ENCODE assay signal across 9 cellular contexts in genomic region chr11:61567286-61568061, GRCh38. TPM values are rescaled to one million over a fixed set of nuclear protein-coding genes. Genes with fewer than 3 reads are reported as not detected.
DNase-seq lines count a peak whose midpoint lies in the region; ATAC-seq and TF ChIP-seq lines count a peak whose summit lies in the region.
"Had no signal": no experiment of that assay in that cellular context is flagged by ENCODE, and none has a peak within 500 bp of the region (broad histone marks: within the 10 kb centered on the region; RNA-seq: fewer than 3 reads in every experiment).

No MANE protein-coding gene starts in this region.

- H3K36me3 ChIP-seq in RWPE2 (ENCODE audit: low read depth) = no peaks in the 10 kb centered on the region
- no peaks in the 10 kb centered on the region for H3K36me3 ChIP-seq in osteoblast (ENCODE audit: insufficient read depth, low read length)
- no peaks in the 10 kb centered on the region for H3K36me3 ChIP-seq in transverse colon
- H3K36me3 ChIP-seq: BLaER1 had no signal

- TF ChIP-seq CTCF in RWPE2 (IDR thresholded peaks at IDR 0.05; ENCODE audit: poor library complexity, severe bottlenecking) = peak; percentile 56
- peak; percentile 59 for TF ChIP-seq CTCF in osteoblast (IDR thresholded peaks at IDR 0.05; ENCODE audit: extremely low read depth, low read depth, low read length)
- TF ChIP-seq CTCF in transverse colon (IDR thresholded peaks at IDR 0.05) = peak in 4 of 5 experiments; percentile 51 to 77 (median 61)

- H3K79me2 ChIP-seq in osteoblast (ENCODE audit: insufficient read depth, low read length) = no peaks in the 10 kb centered on the region

- no peak for TF ChIP-seq POLR2A in transverse colon (IDR thresholded peaks at IDR 0.05)

- H3K9me3 ChIP-seq in RWPE2 (ENCODE audit: severe bottlenecking) (no peaks in the 10 kb centered on the region), osteoblast (ENCODE audit: low read depth, low read length) (no peaks in the 10 kb centered on the region), transverse colon (no peaks in the 10 kb centered on the region)
- H3K9me3 ChIP-seq: BLaER1 had no signal

- DNase-seq in NCI-H524 (lab: John Stamatoyannopoulos, UW) (peak; percentile 38 to 56), NCI-H524 treated with DMSO at 0.1 percent for 48 hours (lab: John Stamatoyannopoulos, UW) (no peak), RWPE2 (ENCODE audit: low spot score) (no peak), germinal center (ENCODE audit: low spot score) (peak; percentile 87), osteoblast (ENCODE audit: insufficient read length, low spot score, missing footprints) (peak; percentile 98), transverse colon (peak; percentile 75)
- peak; percentile 90 for DNase-seq in activated effector memory CD4-positive, alpha-beta T cell treated with anti-CD3 and anti-CD28 coated beads, Interleukin-2, amount 50 U/mL, for 16 hours

- no peak for TF ChIP-seq EP300 in transverse colon (IDR thresholded peaks at IDR 0.05; ENCODE audit: low read depth)

- H3K27me3 ChIP-seq in RWPE2 (ENCODE audit: insufficient read depth, poor library complexity, severe bottlenecking) (peaks cover 14% of the 10 kb centered on the region), osteoblast (ENCODE audit: insufficient read depth, low read length) (peaks cover 39% of the 10 kb centered on the region), transverse colon (peaks cover 40% of the 10 kb centered on the region)

- peak overlapping the region; percentile 42 for H2AFZ ChIP-seq in osteoblast (ENCODE audit: low read length)

- in situ Hi-C loops in transverse colon (cut with MboI; ENCODE audit: low pct_ligation_motif_present in 1 of 4, low pct_unique_long_range_greater_than_20kb in 1 of 4, low sequenced_read_pairs in 3 of 4) = no loop called here

- H3K27ac ChIP-seq in RWPE2 (ENCODE audit: poor library complexity, severe bottlenecking) (no peak overlapping the region), osteoblast (ENCODE audit: low read depth, low read length) (no peak overlapping the region), transverse colon (no peak overlapping the region)
- H3K27ac ChIP-seq: BLaER1 had no signal

- H3K4me2 ChIP-seq in osteoblast (ENCODE audit: insufficient read depth, low read length) = peak overlapping the region; percentile 67
- H3K4me2 ChIP-seq: BLaER1 had no signal

- intact Hi-C loops in transverse colon (cut with DNase I; ENCODE audit: low total_unique reads) = no loop called here

- H3K4me3 ChIP-seq in RWPE2 (ENCODE audit: severe bottlenecking) = no peak overlapping the region
- peak overlapping the region; percentile 55 for H3K4me3 ChIP-seq in osteoblast (ENCODE audit: insufficient read depth, low read length)
- no peak overlapping the region for H3K4me3 ChIP-seq in transverse colon
- H3K4me3 ChIP-seq: BLaER1 had no signal

- WGBS in transverse colon (ENCODE audit: low coverage in 1 of 2), 2 donors = 13 to 20% methylated on average over 1 to 38 of the region's 46 CpGs

- H4K20me1 ChIP-seq in osteoblast (ENCODE audit: insufficient read depth, low read length) = peaks cover 31% of the 10 kb centered on the region

- H3K4me1 ChIP-seq in RWPE2 (ENCODE audit: insufficient read depth, poor library complexity, severe bottlenecking) (no peaks in the 10 kb centered on the region), osteoblast (ENCODE audit: insufficient read depth, low read length) (no peaks in the 10 kb centered on the region), transverse colon (peaks cover 0 to 8% (median 2%) of the 10 kb centered on the region in 4 donors)
- H3K4me1 ChIP-seq: BLaER1 had no signal

- peak; percentile 83 for ATAC-seq in RWPE2 (ENCODE audit: low read depth)
- ATAC-seq in GM19035 (IDR thresholded peaks at IDR 0.05; ENCODE audit: unreplicated experiment) = no peak

RNA-seq across cellular contexts. Expression of gene SYT7, which starts 13.4 kb away (rescaled TPM):
- total RNA-seq in osteoblast = 3.6 and 6.8 TPM in 2 replicates
- 10 to 100 TPM in 3 of 4 donors, 1 to 10 TPM in 1; 6.8 to 26.2 (median 12.8) TPM for total RNA-seq in transverse colon

RNA-seq across cellular contexts. Expression of gene LRRC10B, which starts 58.9 kb away (rescaled TPM):
- total RNA-seq in osteoblast (under 0.01 TPM in 2 replicates), transverse colon (1 to 10 TPM in 1 of 4 donors, under 1 TPM in 2, not detected in 1; 0.32 to 1.1 (median 0.60) TPM)

Comparison
In these comparisons a context has a peak if more than half of its experiments do, and no peak if none do; other contexts are left out.
1. DNase-seq: peak in NCI-H524 (2 of 2), activated effector memory CD4-positive, alpha-beta T cell treated with anti-CD3 and anti-CD28 coated beads, Interleukin-2, amount 50 U/mL, for 16 hours (single experiment), germinal center (single experiment), osteoblast (single experiment) and transverse colon (single experiment); none in NCI-H524 treated with DMSO at 0.1 percent for 48 hours (single experiment) and RWPE2 (single experiment).
2. Peak in every context shown above with its lines, with median percentiles within 50 percentile points of each other: CTCF ChIP-seq.